8 cellular contexts compared by ENCODE assay signal in the genomic region with DNA sequence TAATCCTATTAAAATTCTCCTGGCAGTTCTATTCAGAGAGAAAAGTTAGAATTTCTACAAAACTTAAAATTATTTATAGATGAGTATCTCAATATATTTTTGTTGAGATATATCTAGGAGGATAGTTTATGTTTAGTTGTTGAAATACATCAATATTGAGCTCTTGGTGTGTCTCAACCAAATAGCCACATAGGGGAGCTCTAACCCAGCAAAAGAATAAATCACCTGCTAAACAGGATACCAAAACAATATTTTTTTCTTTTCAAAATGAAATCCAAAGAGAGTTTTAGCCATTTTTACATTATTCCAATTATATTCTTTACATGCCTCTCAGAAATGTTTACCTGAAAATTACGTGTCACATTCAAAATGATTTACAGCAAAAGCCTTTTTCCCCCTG.
DNase-seq lines count a peak whose midpoint lies in the region; ATAC-seq and TF ChIP-seq lines count a peak whose summit lies in the region.

No MANE protein-coding gene starts in this region.

- H3K4me3 ChIP-seq in uterus = no peak overlapping the region

- peak; percentile 80 for ATAC-seq in SK-N-SH treated with all-trans-retinoic acid at 6 μM for 48 hours

- DNase-seq in DMS53 (lab: John Stamatoyannopoulos, UW) (peak; percentile 32), DMS53 treated with DMSO at 0.1 percent for 48 hours (lab: John Stamatoyannopoulos, UW; ENCODE audit: unreplicated experiment) (no peak), M059J (ENCODE audit: low read depth) (peak; percentile 7), midbrain (lab: John Stamatoyannopoulos, UW) (peak; percentile 3), iPS-NIHi7 (ENCODE audit: extremely low spot score) (no peak), DMS79 (lab: John Stamatoyannopoulos, UW) (no peak), uterus (no peak)

- no peak overlapping the region for H3K27ac ChIP-seq in uterus

- H3K4me1 ChIP-seq in uterus = no peaks in the 10 kb centered on the region

- intact Hi-C loops in uterus (cut with DNase I; ENCODE audit: low total_unique reads) = no loop called here

- no peaks in the 10 kb centered on the region for H3K36me3 ChIP-seq in uterus

- no peak for TF ChIP-seq POLR2A in uterus (IDR thresholded peaks at IDR 0.05)

- H3K27me3 ChIP-seq in uterus = no peaks in the 10 kb centered on the region

- no peak for TF ChIP-seq CTCF in uterus (IDR thresholded peaks at IDR 0.05)

- no peaks in the 10 kb centered on the region for H3K9me3 ChIP-seq in uterus

TF ChIP-seq in SK-N-SH treated with all-trans-retinoic acid at 6 μM for 48 hours, 23 proteins besides CTCF, POLR2A, EP300 and RAD21:
- TF ChIP-seq TCF4 (CRISPR knock-in tag; IDR thresholded peaks at IDR 0.05; ENCODE audit: borderline replicate concordance) (no peak), OSR1 (CRISPR knock-in tag; IDR thresholded peaks at IDR 0.05) (no peak), BACH2 (CRISPR knock-in tag; IDR thresholded peaks at IDR 0.05; ENCODE audit: borderline replicate concordance) (no peak)

Comparison
In these comparisons a context has a peak if more than half of its experiments do, and no peak if none do; other contexts are left out.
1. DNase-seq: peak in DMS53 (single experiment), M059J (single experiment) and midbrain (single experiment); none in DMS53 treated with DMSO at 0.1 percent for 48 hours (single experiment), iPS-NIHi7 (single experiment), DMS79 (single experiment) and uterus (0 of 2).